11 cellular contexts compared by ENCODE assay signal in genomic region chr11:6475936-6476335, GRCh38. TPM values are rescaled to one million over a fixed set of nuclear protein-coding genes. Genes with fewer than 3 reads are reported as not detected.
DNase-seq lines count a peak whose midpoint lies in the region; ATAC-seq and TF ChIP-seq lines count a peak whose summit lies in the region.
"Had no signal": no experiment of that assay in that cellular context is flagged by ENCODE, and none has a peak within 500 bp of the region (broad histone marks: within the 10 kb centered on the region; RNA-seq: fewer than 3 reads in every experiment).

No MANE protein-coding gene starts in this region.

- H3K4me3 ChIP-seq in GM23248 (no peak overlapping the region), OCI-LY7 (ENCODE audit: low read depth, low read length, poor library complexity, severe bottlenecking) (no peak overlapping the region)

- no peaks in the 10 kb centered on the region for H3K27me3 ChIP-seq in GM23248 (replicated peaks; ENCODE audit: insufficient read depth)
- no peaks in the 10 kb centered on the region for H3K27me3 ChIP-seq in foreskin keratinocyte

- H3K27ac ChIP-seq in 22Rv1 (peak overlapping the region; percentile 100), GM23248 (peak overlapping the region; percentile 88), OCI-LY7 (ENCODE audit: low read depth, low read length, poor library complexity, severe bottlenecking) (no peak overlapping the region), foreskin keratinocyte (no peak overlapping the region)

- no peaks in the 10 kb centered on the region for H3K9me3 Mint-ChIP-seq in stimulated activated naive B cell treated with anti-CD40 and anti-IgM and Interleukin-4, amounts not matched to agents 10 μg/mL and 1 μg/mL and 100 μg/mL, for 72 hours

- H3K4me3 Mint-ChIP-seq in stimulated activated naive B cell treated with anti-CD40 and anti-IgM and Interleukin-4, amounts not matched to agents 10 μg/mL and 1 μg/mL and 100 μg/mL, for 72 hours: no peak overlapping the region
- H3K4me3 Mint-ChIP-seq: CD14-positive monocyte had no signal

- H3F3A ChIP-seq in GM23248 (ENCODE audit: insufficient read depth): peaks cover 19% of the 10 kb centered on the region

- no peaks in the 10 kb centered on the region for H3K9me2 ChIP-seq in GM23248 (ENCODE audit: insufficient read depth)
- no peaks in the 10 kb centered on the region for H3K9me2 ChIP-seq in OCI-LY7 (ENCODE audit: insufficient read depth, low read length)

- H3K4me2 ChIP-seq in GM23248 (ENCODE audit: unreplicated experiment) (no peak overlapping the region), OCI-LY7 (ENCODE audit: low read length) (no peak overlapping the region)

- H3K9me3 ChIP-seq in GM23248 (ENCODE audit: low read depth): no peaks in the 10 kb centered on the region
- H3K9me3 ChIP-seq in OCI-LY7 (ENCODE audit: low read length): no peaks in the 10 kb centered on the region

- POLR2A ChIA-PET in OCI-LY7 (lab: Charles Lee): interaction anchor here (0.6 to 1.4 kb wide), 5 partner anchors 8 to 118 kb away, joined by 3 to 7 read pairs (median 4); no protein-coding TSS in a partner anchor

- H3K79me2 ChIP-seq in GM23248 (ENCODE audit: insufficient read depth): peaks cover 50% of the 10 kb centered on the region
- peaks cover 12% of the 10 kb centered on the region; the same call in 1 of the 2 replicates for H3K79me2 ChIP-seq in OCI-LY7 (ENCODE audit: insufficient read depth, low read depth, low read length)

- H3K4me1 Mint-ChIP-seq in stimulated activated naive B cell treated with anti-CD40 and anti-IgM and Interleukin-4, amounts not matched to agents 10 μg/mL and 1 μg/mL and 100 μg/mL, for 72 hours: peaks cover 28 to 34% of the 10 kb centered on the region in 2 donors

- ATAC-seq in foreskin keratinocyte: no peak
- no peak for ATAC-seq in GM19023 (IDR thresholded peaks at IDR 0.05; ENCODE audit: unreplicated experiment)
- ATAC-seq in HG03469 (IDR thresholded peaks at IDR 0.05; ENCODE audit: unreplicated experiment): no peak
- ATAC-seq in stimulated activated naive B cell treated with anti-CD40 and anti-IgM and Interleukin-4, amounts not matched to agents 10 μg/mL and 1 μg/mL and 100 μg/mL, for 72 hours (replicated peaks): no peak
- ATAC-seq: activated CD4-positive, CD25-positive, alpha-beta regulatory T cell treated with anti-CD3 and anti-CD28 coated beads, Interleukin-2, amount 50 U/mL, for 24 hours had no signal

- H3K4me1 ChIP-seq in GM23248 (ENCODE audit: insufficient read depth): peaks cover 27% of the 10 kb centered on the region
- peaks cover 31% of the 10 kb centered on the region for H3K4me1 ChIP-seq in OCI-LY7 (ENCODE audit: insufficient read depth, low read length, poor library complexity, severe bottlenecking)
- no peaks in the 10 kb centered on the region for H3K4me1 ChIP-seq in foreskin keratinocyte

- H2AFZ ChIP-seq in GM23248: no peak overlapping the region
- H2AFZ ChIP-seq in OCI-LY7 (ENCODE audit: low read length): no peak overlapping the region

- intact Hi-C loops in OCI-LY7 (cut with micrococcal nuclease; ENCODE audit: unreplicated experiment): no loop called here

- H4K20me1 ChIP-seq in GM23248 (ENCODE audit: insufficient read depth) (no peaks in the 10 kb centered on the region), OCI-LY7 (ENCODE audit: insufficient read depth, low read length) (no peaks in the 10 kb centered on the region)

- WGBS in GM23248 (ENCODE audit: low coverage in 1 of 2, low lambda C conversion rate in 2 of 2, missing lambda C conversion rate in 2 of 2), 2 experiments: 55 to 63% methylated on average over 5 of the region's 5 CpGs

- DNase-seq in GM23248: peak; percentile 34
- no peak for DNase-seq in OCI-LY7 (ENCODE audit: low spot score)
- DNase-seq in foreskin keratinocyte: no peak
- no peak for DNase-seq in AG08395 (ENCODE audit: low spot score)
- DNase-seq in stimulated activated naive B cell treated with anti-CD40 and anti-IgM and Interleukin-4, amounts not matched to agents 10 μg/mL and 1 μg/mL and 100 μg/mL, for 72 hours: no peak
- DNase-seq: activated naive CD4-positive, alpha-beta T cell treated with anti-CD3 and anti-CD28 coated beads, Interleukin-2, amount 50 U/mL, for 16 hours had no signal

- H3K27ac Mint-ChIP-seq in stimulated activated naive B cell treated with anti-CD40 and anti-IgM and Interleukin-4, amounts not matched to agents 10 μg/mL and 1 μg/mL and 100 μg/mL, for 72 hours: no peak overlapping the region

- H3K36me3 ChIP-seq in GM23248 (ENCODE audit: low read depth) (no peaks in the 10 kb centered on the region), OCI-LY7 (ENCODE audit: insufficient read depth, low read length) (peaks cover 28% of the 10 kb centered on the region)

- no peaks in the 10 kb centered on the region for H3K27me3 Mint-ChIP-seq in stimulated activated naive B cell treated with anti-CD40 and anti-IgM and Interleukin-4, amounts not matched to agents 10 μg/mL and 1 μg/mL and 100 μg/mL, for 72 hours

- CTCF ChIA-PET in OCI-LY7 (lab: Charles Lee; ENCODE audit: unreplicated experiment): interaction anchor here (1.3 kb wide), 1 partner anchor 97 kb away, joined by 5 read pairs; no protein-coding TSS in a partner anchor

- no peak overlapping the region for H3K9ac ChIP-seq in GM23248

- H3K36me3 Mint-ChIP-seq in stimulated activated naive B cell treated with anti-CD40 and anti-IgM and Interleukin-4, amounts not matched to agents 10 μg/mL and 1 μg/mL and 100 μg/mL, for 72 hours: peaks cover 15 to 25% of the 10 kb centered on the region in 2 donors

- BruUV-seq in OCI-LY7 (replicated peaks; lab: Mats Ljungman, UMichigan): no TSS peak

- in situ Hi-C loops in GM23248 (cut with MboI): no loop called here

- TF ChIP-seq CTCF in 22Rv1 (IDR thresholded peaks at IDR 0.05): peak; percentile 46
- TF ChIP-seq CTCF in OCI-LY7 (conservative IDR thresholded peaks at IDR 0.05; ENCODE audit: low read length): peak; percentile 36; the same call in 1 of the 2 replicates
- peak; percentile 20 for TF ChIP-seq CTCF in foreskin keratinocyte (conservative IDR thresholded peaks at IDR 0.05)

RNA-seq across cellular contexts. Expression of gene TRIM3, which starts 2.2 kb away (rescaled TPM):
- total RNA-seq in GM23248 (2014; rRNA removed; shearing (Covaris generic)): 20.5 and 29.9 TPM in 2 replicates
- polyA plus RNA-seq in GM23248 (2016; fragmentation: Nextera tagmentation; extraction: Ambion mirVana): 15.2 and 17.1 TPM in 2 replicates
- total RNA-seq in OCI-LY7 (2014; rRNA removed; shearing (Covaris generic)): 8.5 and 21.3 TPM in 2 replicates
- 14.7 and 15.5 TPM in 2 replicates for total RNA-seq in OCI-LY7 (2022)
- 14.7 and 15.4 TPM in 2 replicates for total RNA-seq in foreskin keratinocyte
- 11.3 and 13.8 TPM in 2 replicates for polyA plus RNA-seq in foreskin keratinocyte

RNA-seq across cellular contexts. Expression of gene ARFIP2, which starts 5.2 kb away (rescaled TPM):
- total RNA-seq in GM23248 (2014; rRNA removed; shearing (Covaris generic)): 69.5 and 75.0 TPM in 2 replicates
- polyA plus RNA-seq in GM23248 (2016; fragmentation: Nextera tagmentation; extraction: Ambion mirVana) (56.6 and 57.9 TPM in 2 replicates), foreskin keratinocyte (53.7 and 60.4 TPM in 2 replicates)
- total RNA-seq in OCI-LY7 (2014; rRNA removed; shearing (Covaris generic)): 40.7 and 55.9 TPM in 2 replicates
- total RNA-seq in OCI-LY7 (2022) (44.0 and 49.0 TPM in 2 replicates), foreskin keratinocyte (53.0 and 59.4 TPM in 2 replicates)

RNA-seq across cellular contexts. Expression of gene TIMM10B, which starts 5.4 kb away (rescaled TPM):
- 31.7 and 43.8 TPM in 2 replicates for total RNA-seq in GM23248 (2014; rRNA removed; shearing (Covaris generic))
- polyA plus RNA-seq in GM23248 (2016; fragmentation: Nextera tagmentation; extraction: Ambion mirVana): 35.0 and 35.4 TPM in 2 replicates
- total RNA-seq in OCI-LY7 (2014; rRNA removed; shearing (Covaris generic)): 43.7 and 52.8 TPM in 2 replicates
- 49.9 and 54.6 TPM in 2 replicates for total RNA-seq in OCI-LY7 (2022)
- total RNA-seq in foreskin keratinocyte: 32.4 and 33.2 TPM in 2 replicates
- polyA plus RNA-seq in foreskin keratinocyte: 31.2 and 33.0 TPM in 2 replicates

RNA-seq across cellular contexts. Expression of gene DNHD1, which starts 21.1 kb away (rescaled TPM):
- 2.2 and 4.6 TPM in 2 replicates for total RNA-seq in GM23248 (2014; rRNA removed; shearing (Covaris generic))
- polyA plus RNA-seq in GM23248 (2016; fragmentation: Nextera tagmentation; extraction: Ambion mirVana): 1.1 and 1.2 TPM in 2 replicates
- 19.3 and 24.3 TPM in 2 replicates for total RNA-seq in OCI-LY7 (2014; rRNA removed; shearing (Covaris generic))
- 52.7 and 56.6 TPM in 2 replicates for total RNA-seq in OCI-LY7 (2022)
- 2.0 and 2.2 TPM in 2 replicates for total RNA-seq in foreskin keratinocyte
- polyA plus RNA-seq in foreskin keratinocyte: 0.91 and 0.92 TPM in 2 replicates

RNA-seq across cellular contexts. Expression of gene HPX, which starts 35.1 kb away (rescaled TPM):
- 0.22 and 1.1 TPM in 2 replicates for total RNA-seq in GM23248 (2014; rRNA removed; shearing (Covaris generic))
- polyA plus RNA-seq in GM23248 (2016; fragmentation: Nextera tagmentation; extraction: Ambion mirVana): 0.43 and 0.46 TPM in 2 replicates
- 0.16 TPM in 1 of 2 replicates, not detected in the other for total RNA-seq in OCI-LY7 (2014; rRNA removed; shearing (Covaris generic))
- total RNA-seq in OCI-LY7 (2022): 1.2 and 5.2 TPM in 2 replicates
- total RNA-seq in foreskin keratinocyte: 0.14 and 0.24 TPM in 2 replicates
- 0.10 and 0.38 TPM in 2 replicates for polyA plus RNA-seq in foreskin keratinocyte
- polyA plus RNA-seq: CD14-positive monocyte had no signal

Comparison
In these comparisons a context has a peak if more than half of its experiments do, and no peak if none do; other contexts are left out.
1. H3K27ac ChIP-seq: peak in 22Rv1 (single experiment) and GM23248 (single experiment); none in OCI-LY7 (single experiment) and foreskin keratinocyte (single experiment).
2. Peak in every context shown above with its lines, with median percentiles within 50 percentile points of each other: CTCF ChIP-seq.